Comparison of ENCODE assay signal across 17 cellular contexts in genomic region chr6:37816599-37817375, GRCh38. TPM values are rescaled to one million over a fixed set of nuclear protein-coding genes. Genes with fewer than 3 reads are reported as not detected.
DNase-seq lines count a peak whose midpoint lies in the region; ATAC-seq and TF ChIP-seq lines count a peak whose summit lies in the region.
"Had no signal": no experiment of that assay in that cellular context is flagged by ENCODE, and none has a peak within 500 bp of the region (broad histone marks: within the 10 kb centered on the region; RNA-seq: fewer than 3 reads in every experiment).

No MANE protein-coding gene starts in this region.

- H3K4me1 ChIP-seq in CD4-positive, alpha-beta memory T cell (ENCODE audit: insufficient read depth, low read length) = peaks cover 27% of the 10 kb centered on the region

- peak overlapping the region; percentile 28 for H3K4me3 Mint-ChIP-seq in activated CD4-positive, alpha-beta T cell treated with anti-CD3 and anti-CD28 coated beads, Interleukin-2, amount 10 ng/mL, durations not matched to agents 24 days and 14 days
- peak overlapping the region in 5 of 8 donors; percentile 61 to 73 (median 67) for H3K4me3 Mint-ChIP-seq in CD4-positive, alpha-beta memory T cell
- H3K4me3 Mint-ChIP-seq in T-helper 17 cell (no peak overlapping the region), mesothelial cell of epicardium (peak overlapping the region; percentile 19)
- H3K4me3 Mint-ChIP-seq: dendritic cell treated with granulocyte-macrophage colony-stimulating factor and Interleukin-4, amounts not matched to agents 40 ng/mL and 50 ng/mL, for 4 days had no signal

- peaks cover 7% of the 10 kb centered on the region for H3K27me3 Mint-ChIP-seq in activated CD4-positive, alpha-beta T cell treated with anti-CD3 and anti-CD28 coated beads, Interleukin-2, amount 10 ng/mL, durations not matched to agents 24 days and 14 days
- H3K27me3 Mint-ChIP-seq in CD4-positive, alpha-beta memory T cell = peaks cover under 1 to 1% of the 10 kb centered on the region in 2 donors
- H3K27me3 Mint-ChIP-seq in T-helper 17 cell (no peaks in the 10 kb centered on the region), mesothelial cell of epicardium (ENCODE audit: low read depth) (no peaks in the 10 kb centered on the region)
- H3K27me3 Mint-ChIP-seq: dendritic cell treated with granulocyte-macrophage colony-stimulating factor and Interleukin-4, amounts not matched to agents 40 ng/mL and 50 ng/mL, for 4 days had no signal

- no peaks in the 10 kb centered on the region for H3K9me3 ChIP-seq in CD4-positive, alpha-beta memory T cell (ENCODE audit: control insufficient read depth in 1 of 2, low read length in 2 of 2)
- no peaks in the 10 kb centered on the region for H3K9me3 ChIP-seq in T-helper 17 cell (ENCODE audit: control insufficient read depth, low read length, poor library complexity, severe bottlenecking)
- H3K9me3 ChIP-seq: vagina had no signal

- ATAC-seq in T-helper 17 cell = no peak
- ATAC-seq: foreskin keratinocyte, left cardiac atrium had no signal

- no peak overlapping the region for H3K27ac ChIP-seq in CD4-positive, alpha-beta memory T cell (ENCODE audit: low read depth, low read length)
- H3K27ac ChIP-seq: foreskin keratinocyte, vagina had no signal

- intact Hi-C loops in activated CD4-positive, alpha-beta T cell treated with anti-CD3 and anti-CD28 coated beads, Interleukin-2, amount 10 ng/mL, durations not matched to agents 24 days and 14 days (cut with micrococcal nuclease) = loop anchor here (5.0 kb wide), 1 partner anchor 384 kb away; the partner anchor contains the start of gene CMTR1
- intact Hi-C loops in CD4-positive, alpha-beta memory T cell (cut with micrococcal nuclease) = loop anchor here (5.0 to 10.0 kb wide), 2 partner anchors 312 to 384 kb away; partner anchors contain the start of gene CMTR1
- intact Hi-C loops in posterior vena cava (cut with DNase I) = no loop called here

- no peaks in the 10 kb centered on the region for H3K9me3 Mint-ChIP-seq in activated CD4-positive, alpha-beta T cell treated with anti-CD3 and anti-CD28 coated beads, Interleukin-2, amount 10 ng/mL, durations not matched to agents 24 days and 14 days
- H3K9me3 Mint-ChIP-seq in CD4-positive, alpha-beta memory T cell = no peaks in the 10 kb centered on the region
- H3K9me3 Mint-ChIP-seq in mesothelial cell of epicardium = peaks cover 6% of the 10 kb centered on the region
- H3K9me3 Mint-ChIP-seq: dendritic cell treated with granulocyte-macrophage colony-stimulating factor and Interleukin-4, amounts not matched to agents 40 ng/mL and 50 ng/mL, for 4 days had no signal

- TF ChIP-seq CTCF in mesothelial cell of epicardium (IDR thresholded peaks at IDR 0.05; ENCODE audit: unreplicated experiment) = no peak

- H3K27ac Mint-ChIP-seq in activated CD4-positive, alpha-beta T cell treated with anti-CD3 and anti-CD28 coated beads, Interleukin-2, amount 10 ng/mL, durations not matched to agents 24 days and 14 days = no peak overlapping the region
- peak overlapping the region in 2 of 7 donors; percentile 74 to 99 for H3K27ac Mint-ChIP-seq in CD4-positive, alpha-beta memory T cell
- H3K27ac Mint-ChIP-seq in T-helper 17 cell = peak overlapping the region; percentile 49
- H3K27ac Mint-ChIP-seq in mesothelial cell of epicardium = peak overlapping the region; percentile 74
- H3K27ac Mint-ChIP-seq: dendritic cell treated with granulocyte-macrophage colony-stimulating factor and Interleukin-4, amounts not matched to agents 40 ng/mL and 50 ng/mL, for 4 days had no signal

- peaks cover 6% of the 10 kb centered on the region for H3K36me3 Mint-ChIP-seq in activated CD4-positive, alpha-beta T cell treated with anti-CD3 and anti-CD28 coated beads, Interleukin-2, amount 10 ng/mL, durations not matched to agents 24 days and 14 days (ENCODE audit: low read depth)
- H3K36me3 Mint-ChIP-seq in CD4-positive, alpha-beta memory T cell = peaks cover 0 to 14% of the 10 kb centered on the region in 2 donors
- H3K36me3 Mint-ChIP-seq in T-helper 17 cell (ENCODE audit: low read depth) (peaks cover 2% of the 10 kb centered on the region), mesothelial cell of epicardium (no peaks in the 10 kb centered on the region)

- POLR2A ChIA-PET in CD4-positive, alpha-beta memory T cell (lab: Charles Lee; ENCODE audit: partially characterized antibody) = interaction anchor here (0.6 to 2.9 kb wide), 2 partner anchors 11 to 23 kb away, joined by 3 to 18 read pairs; no protein-coding TSS in a partner anchor

- no peaks in the 10 kb centered on the region for H3K36me3 ChIP-seq in CD4-positive, alpha-beta memory T cell (ENCODE audit: insufficient read depth, low read length)
- H3K36me3 ChIP-seq: vagina had no signal

- DNase-seq in activated CD4-positive, alpha-beta T cell treated with anti-CD3 and anti-CD28 coated beads, Interleukin-2, amount 10 ng/mL, durations not matched to agents 24 days and 14 days = no peak
- DNase-seq in activated CD4-positive, alpha-beta T cell treated with anti-CD3 and anti-CD28 coated beads, Interleukin-2, amount 50 U/mL, for 48 hours = no peak
- no peak for DNase-seq in CD4-positive, alpha-beta memory T cell
- DNase-seq in T-helper 17 cell = no peak
- no peak for DNase-seq in mesothelial cell of epicardium (ENCODE audit: low spot score in 2 of 2, unreplicated experiment in 2 of 2)
- no peak for DNase-seq in OCI-M2 (lab: John Stamatoyannopoulos, UW; ENCODE audit: unreplicated experiment)
- DNase-seq in posterior vena cava (ENCODE audit: low spot score) = no peak
- no peak for DNase-seq in EL
- DNase-seq: activated effector memory CD4-positive, alpha-beta T cell treated with Interleukin-2 at 50 U/mL for 16 hours; foreskin keratinocyte; left cardiac atrium; midbrain; NCI-H1436 treated with DMSO at 0.1 percent for 48 hours; SHP77 treated with DMSO at 0.1 percent for 48 hours; stimulated activated CD4-positive, alpha-beta T cell treated with anti-CD3 and anti-CD28 coated beads, Interleukin-1b, Interleukin-23, amount 100 ng/mL, for 48 hours had no signal

- peaks cover 24% of the 10 kb centered on the region for H3K4me1 Mint-ChIP-seq in activated CD4-positive, alpha-beta T cell treated with anti-CD3 and anti-CD28 coated beads, Interleukin-2, amount 10 ng/mL, durations not matched to agents 24 days and 14 days
- H3K4me1 Mint-ChIP-seq in CD4-positive, alpha-beta memory T cell = peaks cover 20 to 42% (median 29%) of the 10 kb centered on the region in 4 donors
- H3K4me1 Mint-ChIP-seq in T-helper 17 cell = peaks cover 26% of the 10 kb centered on the region
- peaks cover 46% of the 10 kb centered on the region for H3K4me1 Mint-ChIP-seq in mesothelial cell of epicardium

- H3K27me3 ChIP-seq in CD4-positive, alpha-beta memory T cell (ENCODE audit: insufficient read depth, low read length) = no peaks in the 10 kb centered on the region
- H3K27me3 ChIP-seq: foreskin keratinocyte, vagina had no signal

- CTCF ChIA-PET in CD4-positive, alpha-beta memory T cell (lab: Charles Lee; ENCODE audit: partially characterized antibody) = no interaction called here

- no peak overlapping the region for H3K4me3 ChIP-seq in CD4-positive, alpha-beta memory T cell (ENCODE audit: low read length in 2 of 2)
- H3K4me3 ChIP-seq: vagina had no signal

RNA-seq across cellular contexts. Expression of gene ZFAND3, which starts 2.7 kb away (rescaled TPM):
- 31.5 and 39.6 TPM in 2 replicates for total RNA-seq in activated CD4-positive, alpha-beta T cell treated with anti-CD3 and anti-CD28 coated beads, Interleukin-2, amount 10 ng/mL, durations not matched to agents 24 days and 14 days
- total RNA-seq in CD4-positive, alpha-beta memory T cell = 10 to 100 TPM; 32.7 to 33.0 TPM
- polyA plus RNA-seq in CD4-positive, alpha-beta memory T cell = 1 to 10 TPM; 2.1 to 7.4 TPM
- 10 to 100 TPM; 48.6 to 61.0 TPM for total RNA-seq in T-helper 17 cell
- 78.9 to 83.5 TPM (median 81.2 TPM) in 3 replicates for total RNA-seq in mesothelial cell of epicardium
- total RNA-seq in posterior vena cava = 10 to 100 TPM; 53.8 to 69.3 TPM

Comparison
In these comparisons a context has a peak if more than half of its experiments do, and no peak if none do; other contexts are left out.
1. intact Hi-C loops: an anchor here in activated CD4-positive, alpha-beta T cell treated with anti-CD3 and anti-CD28 coated beads, Interleukin-2, amount 10 ng/mL, durations not matched to agents 24 days and 14 days (5.0 kb wide) and CD4-positive, alpha-beta memory T cell (5.0 to 10.0 kb wide); none called in posterior vena cava.